Comparison of ENCODE assay signal across 12 cellular contexts in genomic region chr15:48355377-48355776, GRCh38. TPM values are rescaled to one million over a fixed set of nuclear protein-coding genes. Genes with fewer than 3 reads are reported as not detected.
DNase-seq lines count a peak whose midpoint lies in the region; ATAC-seq, FAIRE-seq and TF ChIP-seq lines count a peak whose summit lies in the region.
"Had no signal": no experiment of that assay in that cellular context is flagged by ENCODE, and none has a peak within 500 bp of the region (broad histone marks: within the 10 kb centered on the region; RNA-seq: fewer than 3 reads in every experiment).

No MANE protein-coding gene starts in this region.

- H3K36me3 ChIP-seq in neuronal stem cell (replicated peaks in 1 of 2; ENCODE audit: control insufficient read depth in 2 of 2, insufficient read depth in 2 of 2, low read length in 2 of 2) (no peaks in the 10 kb centered on the region), WERI-Rb-1 (no peaks in the 10 kb centered on the region)

- H4K8ac ChIP-seq in neuronal stem cell (ENCODE audit: low read depth, low read length), result no peak overlapping the region

- H3K4me3 ChIP-seq in choroid plexus epithelial cell (ENCODE audit: low read depth, low read length) (no peak overlapping the region), neuronal stem cell (ENCODE audit: low read length in 2 of 2) (no peak overlapping the region), WERI-Rb-1 (ENCODE audit: low read depth, low read length) (no peak overlapping the region)

- peak overlapping the region; percentile 0 for H2AFZ ChIP-seq in neuronal stem cell (ENCODE audit: low read length)

- no peak overlapping the region for H3K4ac ChIP-seq in neuronal stem cell (ENCODE audit: low read length)

- ATAC-seq in HG03196 (IDR thresholded peaks at IDR 0.05; ENCODE audit: unreplicated experiment), result peak; percentile 41
- ATAC-seq in esophagus mucosa, result no peak
- ATAC-seq in GM21515 (IDR thresholded peaks at IDR 0.05; ENCODE audit: unreplicated experiment), result no peak

- peaks cover 2 to 8% of the 10 kb centered on the region in 2 donors for H3K4me1 ChIP-seq in neuronal stem cell (ENCODE audit: control insufficient read depth in 2 of 2, insufficient read depth in 1 of 2, low read depth in 1 of 2, low read length in 2 of 2)

- no peak overlapping the region for H3K23ac ChIP-seq in neuronal stem cell (ENCODE audit: low read depth, low read length, poor library complexity)

- H2AK5ac ChIP-seq in neuronal stem cell (ENCODE audit: low read depth, low read length), result no peak overlapping the region

- no peaks in the 10 kb centered on the region for H3K9me3 ChIP-seq in neuronal stem cell (replicated peaks in 1 of 2; ENCODE audit: control insufficient read depth in 2 of 2, insufficient read depth in 1 of 2, low read depth in 1 of 2, low read length in 2 of 2)
- H3K9me3 ChIP-seq in WERI-Rb-1 (ENCODE audit: severe bottlenecking), result no peaks in the 10 kb centered on the region

- H4K91ac ChIP-seq in neuronal stem cell (ENCODE audit: low read depth, low read length, poor library complexity), result no peak overlapping the region

- no peak overlapping the region for H3K14ac ChIP-seq in neuronal stem cell (ENCODE audit: low read length)

- no peak overlapping the region for H2BK15ac ChIP-seq in neuronal stem cell (ENCODE audit: low read length)

- no peak overlapping the region for H2BK5ac ChIP-seq in neuronal stem cell (ENCODE audit: low read length)

- H3K4me2 ChIP-seq in neuronal stem cell (ENCODE audit: insufficient read depth, low read length, poor library complexity, severe bottlenecking), result no peak overlapping the region

- no peak overlapping the region for H3K27ac ChIP-seq in neuronal stem cell (replicated peaks; ENCODE audit: low read length)
- H3K27ac ChIP-seq in WERI-Rb-1, result no peak overlapping the region
- H3K27ac ChIP-seq: epithelial cell of prostate had no signal

- FAIRE-seq in GM18507 (lab: Jason Lieb, UNC), result peak; percentile 54

- 100% methylated on average over 1 to 2 of the region's 6 CpGs for WGBS in neuronal stem cell (ENCODE audit: extremely low coverage in 2 of 2, insufficient read length in 2 of 2, insufficient replicate concordance in 1 of 2), 2 donors

- TF ChIP-seq CTCF in choroid plexus epithelial cell (conservative IDR thresholded peaks at IDR 0.05; ENCODE audit: low read depth, low read length), result no peak
- TF ChIP-seq CTCF in WERI-Rb-1 (IDR thresholded peaks at IDR 0.05; ENCODE audit: low read depth, low read length), result no peak

- no peak overlapping the region for H3K18ac ChIP-seq in neuronal stem cell (ENCODE audit: low read length)

- H2BK12ac ChIP-seq in neuronal stem cell (ENCODE audit: low read length), result no peak overlapping the region

- DNase-seq in GM18507 (ENCODE audit: extremely low spot score, insufficient read length, low read depth) (no peak), choroid plexus epithelial cell (ENCODE audit: low read depth) (peak; percentile 93), neuronal stem cell (ENCODE audit: low spot score) (no peak), COLO829 (ENCODE audit: low spot score) (no peak), WERI-Rb-1 (no peak)
- DNase-seq: activated naive CD8-positive, alpha-beta T cell treated with anti-CD3 and anti-CD28 coated beads, Interleukin-2, amount 10 ng/mL, durations not matched to agents 7 days and 5 days; DMS 273 treated with DMSO at 0.1 percent for 48 hours; NCI-H2171 had no signal

- no peak overlapping the region for H2BK120ac ChIP-seq in neuronal stem cell (ENCODE audit: low read depth, low read length)

- H3K9ac ChIP-seq in neuronal stem cell (ENCODE audit: low read depth, low read length, poor library complexity), result no peak overlapping the region

- H3K27me3 ChIP-seq in neuronal stem cell (ENCODE audit: control insufficient read depth in 3 of 3, insufficient read depth in 3 of 3, low read depth in 1 of 3, low read length in 3 of 3) (no peaks in the 10 kb centered on the region), WERI-Rb-1 (ENCODE audit: insufficient read depth, low read depth, severe bottlenecking) (no peaks in the 10 kb centered on the region)

- no peaks in the 10 kb centered on the region for H3K79me1 ChIP-seq in neuronal stem cell (ENCODE audit: low read depth, low read length)

RNA-seq across cellular contexts. Expression of gene DUT, which starts 24.1 kb away (rescaled TPM):
- polyA plus RNA-seq in neuronal stem cell (2013, experiment 1 of 2), result 99.8 TPM
- 114 TPM for polyA plus RNA-seq in neuronal stem cell (2013, experiment 2 of 2)
- total RNA-seq in esophagus mucosa, result 68.7 TPM
